ENCODE assay signal across 1 cellular context in genomic region chr4:155952546-155952945, GRCh38.
TF ChIP-seq lines count a peak whose summit lies in the region.

No MANE protein-coding gene starts in this region.

TF ChIP-seq in WTC11, 78 proteins besides CTCF, POLR2A, EP300 and RAD21 (continued from another document):
- no peak for TF ChIP-seq ATF3 (CRISPR knock-in tag; conservative IDR thresholded peaks at IDR 0.05)
- TF ChIP-seq, protein P1, sequence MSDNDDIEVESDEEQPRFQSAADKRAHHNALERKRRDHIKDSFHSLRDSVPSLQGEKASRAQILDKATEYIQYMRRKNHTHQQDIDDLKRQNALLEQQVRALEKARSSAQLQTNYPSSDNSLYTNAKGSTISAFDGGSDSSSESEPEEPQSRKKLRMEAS (CRISPR knock-in tag; IDR thresholded peaks at IDR 0.05): no peak
